ENCODE assay signal across 28 cellular contexts in genomic region chr21:22925032-22925431, GRCh38.
"Had no signal": no experiment of that assay in that cellular context is flagged by ENCODE, and none has a peak within 500 bp of the region (broad histone marks: within the 10 kb centered on the region; RNA-seq: fewer than 3 reads in every experiment).

No MANE protein-coding gene starts in this region.

- H3K79me2 ChIP-seq: hepatocyte had no signal

- H3K36me3 ChIP-seq: ascending aorta, gastroesophageal sphincter, left ventricle myocardium inferior, WERI-Rb-1 had no signal

- H3K9me3 Mint-ChIP-seq: nephron had no signal

- H3K4me1 Mint-ChIP-seq: activated naive CD8-positive, alpha-beta T cell treated with anti-CD3 and anti-CD28 coated beads for 36 hours; brain; nephron had no signal

- H3K4me3 ChIP-seq: ascending aorta, coronary artery, dorsolateral prefrontal cortex, gastroesophageal sphincter, hepatocyte, left ventricle myocardium inferior, lung, mucosa of descending colon, tibial nerve had no signal

- H2AFZ ChIP-seq: hepatocyte had no signal

- H3K9me3 ChIP-seq: ascending aorta, left ventricle myocardium inferior, tibial nerve had no signal

- H3K36me3 Mint-ChIP-seq: activated naive CD8-positive, alpha-beta T cell treated with anti-CD3 and anti-CD28 coated beads for 36 hours; brain had no signal

- H3K27me3 ChIP-seq: ascending aorta, dorsolateral prefrontal cortex, gastroesophageal sphincter, hepatocyte, tibial nerve had no signal

- H3K4me1 ChIP-seq: ascending aorta, gastroesophageal sphincter, left ventricle myocardium inferior, tibial nerve had no signal

- H3K27me3 Mint-ChIP-seq: activated naive CD8-positive, alpha-beta T cell treated with anti-CD3 and anti-CD28 coated beads for 36 hours; brain; effector memory CD8-positive, alpha-beta T cell had no signal

- H3K4me3 Mint-ChIP-seq: activated naive CD4-positive, alpha-beta T cell treated with anti-CD3 and anti-CD28 coated beads for 36 hours; activated naive CD8-positive, alpha-beta T cell treated with anti-CD3 and anti-CD28 coated beads for 36 hours; activated T-helper 1 cell treated with anti-CD3 and anti-CD28 coated beads, Interleukin-12 subunit alpha, Interleukin-12 subunit beta, Interleukin-2, Interleukin-4 antibody, amounts not matched to agents 30 ng/mL and 10 ng/mL and 1 ng/mL, durations not matched to agents 14 hours and 24 hours and 36 hours; brain; effector memory CD8-positive, alpha-beta T cell; nephron had no signal

- H3K27ac Mint-ChIP-seq: activated naive CD4-positive, alpha-beta T cell treated with anti-CD3 and anti-CD28 coated beads for 36 hours; activated naive CD8-positive, alpha-beta T cell treated with anti-CD3 and anti-CD28 coated beads for 36 hours; activated T-helper 1 cell treated with anti-CD3 and anti-CD28 coated beads, Interleukin-12 subunit alpha, Interleukin-12 subunit beta, Interleukin-2, Interleukin-4 antibody, amounts not matched to agents 30 ng/mL and 10 ng/mL and 1 ng/mL, durations not matched to agents 14 hours and 24 hours and 36 hours; brain; effector memory CD8-positive, alpha-beta T cell; nephron had no signal

- H3K27ac ChIP-seq: ascending aorta, coronary artery, dorsolateral prefrontal cortex, gastroesophageal sphincter, hepatocyte, left ventricle myocardium inferior, tibial nerve, WERI-Rb-1 had no signal

- DNase-seq: activated CD4-positive, alpha-beta T cell treated with anti-CD3 and anti-CD28 coated beads for 48 hours; activated CD4-positive, alpha-beta T cell treated with anti-CD3 and anti-CD28 coated beads, Interleukin-2, amount 50 U/mL, for 48 hours; activated CD8-positive, alpha-beta memory T cell treated with anti-CD3 and anti-CD28 coated beads, Interleukin-2, amount 50 U/mL, for 4 hours; activated effector memory CD4-positive, alpha-beta T cell treated with anti-CD3 and anti-CD28 coated beads, Interleukin-2, amount 50 U/mL, for 16 hours; activated naive CD4-positive, alpha-beta T cell treated with anti-CD3 and anti-CD28 coated beads for 36 hours; activated naive CD8-positive, alpha-beta T cell treated with anti-CD3 and anti-CD28 coated beads for 36 hours; activated T-cell treated with anti-CD3 and anti-CD28 coated beads, Interleukin-2, amount 50 U/mL, for 1 hour; dorsolateral prefrontal cortex; effector memory CD8-positive, alpha-beta T cell; erythroblast; islet precursor cell; left ventricle myocardium inferior; mucosa of descending colon; posterior cingulate gyrus; right cardiac atrium; stimulated activated CD4-positive, alpha-beta T cell treated with anti-CD3 and anti-CD28 coated beads, Interleukin-15, amount 100 ng/mL, for 24 hours; stimulated activated CD4-positive, alpha-beta T cell treated with anti-CD3 and anti-CD28 coated beads, Interleukin-2, amount 100 ng/mL, for 24 hours; stimulated activated naive CD4-positive, alpha-beta T cell treated with Interleukin-2 at 50 U/mL for 16 hours; WERI-Rb-1 had no signal

- H3K4me2 ChIP-seq: hepatocyte had no signal
